Comparison of ENCODE assay signal across 1 cellular context in the genomic region with DNA sequence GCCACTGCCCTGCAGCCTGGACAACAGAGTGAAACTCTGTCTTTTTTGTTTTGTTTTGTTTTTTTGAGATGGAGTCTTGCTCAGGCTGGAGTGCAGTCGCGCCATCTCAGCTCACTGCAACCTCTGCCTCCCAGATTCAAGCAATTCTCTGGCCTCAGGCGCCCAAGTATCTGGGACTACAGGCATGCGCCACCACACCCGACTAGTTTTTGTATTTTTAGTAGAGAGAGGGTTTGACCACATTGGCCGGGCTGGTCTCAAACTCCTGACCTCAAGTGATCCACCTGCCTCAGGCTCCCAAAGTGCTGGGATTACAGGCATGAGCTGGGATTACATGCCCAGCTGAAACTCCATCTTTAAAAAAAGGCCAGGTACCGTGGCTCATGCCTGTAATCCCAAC.
TF ChIP-seq lines count a peak whose summit lies in the region.

No MANE protein-coding gene starts in this region.

TF ChIP-seq in GM12878, 131 proteins besides CTCF, POLR2A, EP300 and RAD21:
- TF ChIP-seq NR2F1 (conservative IDR thresholded peaks at IDR 0.05) (0 out of 2 replicates have a peak, but pooled peaks have one; percentile 30), MTA3 (IDR thresholded peaks at IDR 0.05; ENCODE audit: borderline replicate concordance, low read length) (0 out of 2 replicates have a peak, but pooled peaks have one; percentile 20), RUNX3 (IDR thresholded peaks at IDR 0.05; ENCODE audit: low read length) (peak; percentile 39; the same call in 1 of the 2 replicates), DPF2 (IDR thresholded peaks at IDR 0.05) (peak; percentile 22; the same call in 1 of the 2 replicates), HDGF (IDR thresholded peaks at IDR 0.05) (peak; percentile 2; the same call in 1 of the 2 replicates), NBN (IDR thresholded peaks at IDR 0.05) (peak; percentile 13; the same call in 1 of the 2 replicates), EED (IDR thresholded peaks at IDR 0.05; ENCODE audit: low read depth) (0 out of 2 replicates have a peak, but pooled peaks have one; percentile 48), IKZF1 (conservative IDR thresholded peaks at IDR 0.05) (peak; percentile 46; the same call in 1 of the 2 replicates)
